ENCODE assay signal across 8 cellular contexts in the genomic region with DNA sequence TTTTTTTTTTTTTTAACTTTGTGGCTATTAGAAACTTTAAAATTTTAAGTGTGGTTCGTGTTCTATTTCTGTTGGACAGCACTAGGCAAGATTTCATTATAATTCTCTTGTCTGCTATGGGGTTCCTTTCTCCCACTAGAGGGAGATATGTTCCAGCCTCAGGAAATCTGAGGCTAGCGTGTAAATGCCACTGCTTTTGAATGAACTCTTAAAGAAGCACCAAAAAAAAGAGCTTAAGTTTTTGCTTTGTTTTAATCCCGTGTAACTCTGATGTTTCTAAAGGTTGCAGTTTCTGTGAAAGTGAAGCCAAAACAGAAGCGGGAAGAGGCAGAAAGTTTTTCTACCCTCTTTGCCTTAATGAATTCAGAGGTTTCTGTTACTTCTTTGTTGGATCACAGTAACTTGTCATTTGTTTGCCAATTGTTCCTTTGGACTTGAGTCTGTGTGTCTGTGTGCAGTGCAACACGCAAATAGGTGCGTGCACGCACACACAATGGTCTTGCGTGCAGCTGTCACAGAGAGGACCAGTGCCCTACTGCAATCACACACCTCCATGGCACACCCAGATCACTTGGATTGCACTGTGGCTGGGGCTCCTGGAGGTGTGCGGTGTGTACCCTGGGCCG. TPM values are rescaled to one million over a fixed set of nuclear protein-coding genes. Genes with fewer than 3 reads are reported as not detected.
A peak's percentile ranks its signal among the peaks of the same experiment; 100 is the strongest.
DNase-seq lines count a peak whose midpoint lies in the region; ATAC-seq, FAIRE-seq and TF ChIP-seq lines count a peak whose summit lies in the region.

No MANE protein-coding gene starts in this region.

- CTCF ChIA-PET in CD8-positive, alpha-beta T cell (lab: Charles Lee) = interaction anchor here (0.6 to 2.1 kb wide), 5 partner anchors 10 to 636 kb away, joined by 3 to 10 read pairs (median 3); no protein-coding TSS in a partner anchor
- CTCF ChIA-PET in GM12878 (lab: Yijun Ruan, JAX) = interaction anchor here (0.6 to 13.8 kb wide), 27 partner anchors 9 to 500 kb away, joined by 3 to 290 read pairs (median 5); a partner anchor contains a TSS

- no peaks in the 10 kb centered on the region for H3K9me1 ChIP-seq in keratinocyte (ENCODE audit: control insufficient read depth, extremely low read depth, insufficient read depth, low read length)

- peak in 1 of 2 experiments; percentile 36; a peak in 1 of 4 replicates for TF ChIP-seq EP300 in GM12878 (IDR thresholded peaks at IDR 0.05; ENCODE audit: borderline replicate concordance in 1 of 2, control insufficient read depth in 1 of 2, low read depth in 2 of 2, low read length in 2 of 2)

- intact Hi-C loops in CD8-positive, alpha-beta T cell (cut with DNase I, micrococcal nuclease) = loop anchor here in 1 of 2 experiments (1.0 kb wide), 1 partner anchor 39 kb away; no protein-coding TSS in a partner anchor
- intact Hi-C loops in GM12878 (cut with micrococcal nuclease; ENCODE audit: unreplicated experiment) (loop anchor here (1.0 kb wide), 1 partner anchor 39 kb away; no protein-coding TSS in a partner anchor), upper lobe of right lung (cut with DNase I) (no loop called here)

- TF ChIP-seq CTCF in CD8-positive, alpha-beta T cell (IDR thresholded peaks at IDR 0.05) = peak; percentile 60
- TF ChIP-seq CTCF in MM.1S (IDR thresholded peaks at IDR 0.05; ENCODE audit: low read length) = peak; percentile 73
- peak; percentile 44 to 71 (median 57) for TF ChIP-seq CTCF in GM12878 (IDR thresholded peaks at IDR 0.05 in 2 of 3, conservative IDR thresholded peaks at IDR 0.05 in 1 of 3; ENCODE audit: control insufficient read depth in 2 of 3, extremely low read depth in 1 of 3, insufficient read depth in 1 of 3, low read depth in 3 of 3, low read length in 3 of 3)
- TF ChIP-seq CTCF in keratinocyte (optimal IDR thresholded peaks at IDR 0.05 in 1 of 3, IDR thresholded peaks at IDR 0.05 in 1 of 3, conservative IDR thresholded peaks at IDR 0.05 in 1 of 3; ENCODE audit: extremely low read depth in 1 of 3, insufficient read depth in 2 of 3, low read length in 3 of 3) = peak; percentile 29 to 62 (median 57)
- peak; percentile 67 for TF ChIP-seq CTCF in upper lobe of right lung (IDR thresholded peaks at IDR 0.05)

- no peak overlapping the region for H3K4me3 Mint-ChIP-seq in CD8-positive, alpha-beta T cell

- H3K9ac ChIP-seq in MM.1S (ENCODE audit: low read length) (peak overlapping the region; percentile 5; the same call in 1 of the 2 replicates), GM12878 (ENCODE audit: control insufficient read depth, insufficient read depth, low read length) (no peak overlapping the region), keratinocyte (ENCODE audit: control insufficient read depth, extremely low read depth, insufficient read depth, low read length) (no peak overlapping the region)

- no peaks in the 10 kb centered on the region for H3K9me3 ChIP-seq in CD8-positive, alpha-beta T cell (ENCODE audit: low read length)
- H3K9me3 ChIP-seq in MM.1S (replicated peaks; ENCODE audit: insufficient read depth, low read length) (no peaks in the 10 kb centered on the region), GM12878 (replicated peaks; ENCODE audit: control insufficient read depth, insufficient read depth, low read length) (no peaks in the 10 kb centered on the region), keratinocyte (ENCODE audit: control insufficient read depth, low read depth, low read length) (no peaks in the 10 kb centered on the region), upper lobe of right lung (no peaks in the 10 kb centered on the region)

- in situ Hi-C loops in GM12878 (cut with MboI) = no loop called here

- peaks cover 3% of the 10 kb centered on the region for H3K9me3 Mint-ChIP-seq in CD8-positive, alpha-beta T cell

- H3K4me2 ChIP-seq in MM.1S (ENCODE audit: low read depth, low read length) (peak overlapping the region; percentile 35), GM12878 (ENCODE audit: control insufficient read depth, insufficient read depth) (no peak overlapping the region), keratinocyte (ENCODE audit: control insufficient read depth, extremely low read depth, insufficient read depth, low read depth, low read length) (no peak overlapping the region)

- H3K36me3 Mint-ChIP-seq in CD8-positive, alpha-beta T cell = peaks cover 4% of the 10 kb centered on the region

- FAIRE-seq in GM19239 (lab: Jason Lieb, UNC) (peak; percentile 69), GM12878 (lab: Jason Lieb, UNC) (no peak), keratinocyte (lab: Jason Lieb, UNC) (no peak)

- H3K27ac Mint-ChIP-seq in CD8-positive, alpha-beta T cell = no peak overlapping the region

- ATAC-seq in CD8-positive, alpha-beta T cell = no peak
- ATAC-seq in GM12878 (peak; percentile 96), upper lobe of right lung (peak; percentile 76), HG02840 (IDR thresholded peaks at IDR 0.05; ENCODE audit: low FRiP score, unreplicated experiment) (no peak)

- H3K4me1 Mint-ChIP-seq in CD8-positive, alpha-beta T cell (ENCODE audit: low read depth) = no peaks in the 10 kb centered on the region

- H3K79me2 ChIP-seq in MM.1S (ENCODE audit: low read length) = no peaks in the 10 kb centered on the region
- no peaks in the 10 kb centered on the region for H3K79me2 ChIP-seq in GM12878 (ENCODE audit: control insufficient read depth, insufficient read depth, low read length)
- no peaks in the 10 kb centered on the region for H3K79me2 ChIP-seq in keratinocyte (ENCODE audit: control insufficient read depth, insufficient read depth, low read length)

- BruUV-seq in GM12878 (replicated peaks; lab: Mats Ljungman, UMichigan) = no TSS peak

- H3K27me3 Mint-ChIP-seq in CD8-positive, alpha-beta T cell (ENCODE audit: low read depth) = no peaks in the 10 kb centered on the region

- POLR2A ChIA-PET in CD8-positive, alpha-beta T cell (lab: Charles Lee) = no interaction called here
- POLR2A ChIA-PET in GM12878 (lab: Charles Lee) = interaction anchor here (0.6 to 4.2 kb wide), 7 partner anchors 11 to 43 kb away, joined by 3 to 15 read pairs (median 6); no protein-coding TSS in a partner anchor

- WGBS in GM12878 (ENCODE audit: insufficient coverage, insufficient replicate concordance, low lambda C conversion rate, missing lambda C conversion rate) = 45% methylated on average over 10 of the region's 10 CpGs

- RAD21 ChIA-PET in GM12878 (lab: Charles Lee; ENCODE audit: unreplicated experiment) = interaction anchor here (0.6 to 10.5 kb wide), 27 partner anchors 8 to 317 kb away, joined by 3 to 181 read pairs (median 5); a partner anchor contains a TSS

- H3K27me3 ChIP-seq in CD8-positive, alpha-beta T cell (ENCODE audit: insufficient read depth, low read length) = no peaks in the 10 kb centered on the region
- H3K27me3 ChIP-seq in MM.1S (replicated peaks; ENCODE audit: insufficient read depth, low read length) (no peaks in the 10 kb centered on the region), GM12878 (replicated peaks in 1 of 2; ENCODE audit: control insufficient read depth in 2 of 2, insufficient read depth in 2 of 2, low read length in 1 of 2) (no peaks in the 10 kb centered on the region), keratinocyte (ENCODE audit: control insufficient read depth, extremely low read depth, insufficient read depth, low read length) (no peaks in the 10 kb centered on the region), upper lobe of right lung (no peaks in the 10 kb centered on the region)

- no peak overlapping the region for H3K27ac ChIP-seq in CD8-positive, alpha-beta T cell (ENCODE audit: low read depth, low read length)
- H3K27ac ChIP-seq in MM.1S (ENCODE audit: low read length) (peak overlapping the region; percentile 3; the same call in 1 of the 2 replicates), GM12878 (ENCODE audit: control insufficient read depth, insufficient read depth) (no peak overlapping the region), keratinocyte (ENCODE audit: control insufficient read depth, insufficient read depth, low read length) (no peak overlapping the region), upper lobe of right lung (no peak overlapping the region)

- peak; percentile 64 for TF ChIP-seq RAD21 in GM12878 (IDR thresholded peaks at IDR 0.05; ENCODE audit: insufficient read depth, low read depth, low read length)

- no peak for DNase-seq in CD8-positive, alpha-beta T cell
- DNase-seq in GM19239 (ENCODE audit: insufficient read length, low spot score) (no peak), MM.1S (peak; percentile 80), GM12878 (ENCODE audit: low read depth, low spot score) (no peak), keratinocyte (ENCODE audit: low read depth, low spot score) (no peak), upper lobe of right lung (no peak)
- no peak for DNase-seq in stimulated activated CD4-positive, alpha-beta T cell treated with anti-CD3 and anti-CD28 coated beads, Interleukin-4, amount 100 ng/mL, for 24 hours

- peaks cover 6% of the 10 kb centered on the region; the same call in 1 of the 2 replicates for H3F3A ChIP-seq in MM.1S (ENCODE audit: insufficient read depth, low read length)

- no peaks in the 10 kb centered on the region for H3K9me2 ChIP-seq in MM.1S (replicated peaks; ENCODE audit: insufficient read depth, low read length)

- H4K20me1 ChIP-seq in MM.1S (ENCODE audit: insufficient read depth, low read length) = no peaks in the 10 kb centered on the region
- H4K20me1 ChIP-seq in GM12878 (ENCODE audit: control insufficient read depth, insufficient read depth) = no peaks in the 10 kb centered on the region
- no peaks in the 10 kb centered on the region for H4K20me1 ChIP-seq in keratinocyte (ENCODE audit: control insufficient read depth, extremely low read depth, insufficient read depth, low read length)

- H3K36me3 ChIP-seq in CD8-positive, alpha-beta T cell (ENCODE audit: insufficient read depth, low read length) = no peaks in the 10 kb centered on the region
- H3K36me3 ChIP-seq in MM.1S (replicated peaks; ENCODE audit: insufficient read depth, low read length) (no peaks in the 10 kb centered on the region), GM12878 (ENCODE audit: control insufficient read depth in 2 of 2, insufficient read depth in 2 of 2, low read length in 1 of 2) (no peaks in the 10 kb centered on the region), keratinocyte (ENCODE audit: control insufficient read depth in 2 of 2, extremely low read depth in 1 of 2, insufficient read depth in 2 of 2, low read length in 2 of 2) (no peaks in the 10 kb centered on the region), upper lobe of right lung (no peaks in the 10 kb centered on the region)

- no peak for TF ChIP-seq POLR2A in GM12878 (IDR thresholded peaks at IDR 0.05; ENCODE audit: low read depth, low read length)

- SMC1A ChIA-PET in GM12878 (lab: Charles Lee; ENCODE audit: uncharacterized antibody, unreplicated experiment) = interaction anchor here (0.7 to 12.2 kb wide), 22 partner anchors 9 to 324 kb away, joined by 3 to 286 read pairs (median 6); no protein-coding TSS in a partner anchor

- H3K4me1 ChIP-seq in CD8-positive, alpha-beta T cell (ENCODE audit: insufficient read depth, low read length) = no peaks in the 10 kb centered on the region
- H3K4me1 ChIP-seq in MM.1S (ENCODE audit: low read length) (peaks cover 6% of the 10 kb centered on the region), GM12878 (ENCODE audit: control insufficient read depth, insufficient read depth, low read length) (no peaks in the 10 kb centered on the region), keratinocyte (ENCODE audit: control insufficient read depth, extremely low read depth, insufficient read depth, low read length) (peaks cover 11% of the 10 kb centered on the region), upper lobe of right lung (no peaks in the 10 kb centered on the region)

- H2AFZ ChIP-seq in MM.1S (ENCODE audit: low read length) = peak overlapping the region; percentile 7
- no peak overlapping the region for H2AFZ ChIP-seq in GM12878 (ENCODE audit: control insufficient read depth, low read depth, low read length)
- no peak overlapping the region for H2AFZ ChIP-seq in keratinocyte (ENCODE audit: control insufficient read depth, low read length)

- H3K4me3 ChIP-seq in CD8-positive, alpha-beta T cell (ENCODE audit: low read depth, low read length) = no peak overlapping the region
- H3K4me3 ChIP-seq in MM.1S (ENCODE audit: low read length) (peak overlapping the region; percentile 2; the same call in 1 of the 2 replicates), GM12878 (no peak overlapping the region), keratinocyte (ENCODE audit: control insufficient read depth in 2 of 3, extremely low read depth in 1 of 3, insufficient read depth in 2 of 3, low read depth in 1 of 3, low read length in 3 of 3) (no peak overlapping the region), upper lobe of right lung (no peak overlapping the region)

- dilution Hi-C loops in keratinocyte (cut with MboI; ENCODE audit: extremely low pct_ligation_motif_present, low sequenced_read_pairs) = no loop called here

RNA-seq across cellular contexts. Expression of a gene that starts 32.3 kb away (rescaled TPM):
- total RNA-seq in CD8-positive, alpha-beta T cell = 1 to 10 TPM; 1.8 to 2.9 TPM
- total RNA-seq in GM12878 (2013; cell fraction: nucleolus; rRNA removed) = 165 and 172 TPM in 2 replicates
- total RNA-seq in GM12878 (2014; rRNA removed) (3.0 and 4.0 TPM in 2 replicates), GM12878 (2014; rRNA removed; fragmentation: Illumina TruSeq; extraction: Trizol) (2.5 and 2.6 TPM in 2 replicates), GM12878 (2021) (2.4 and 2.6 TPM in 2 replicates), upper lobe of right lung (4.3 TPM)
- 1.5 TPM for polyA plus RNA-seq in GM12878 (2011; ENCODE audit: low read depth)
- polyA plus RNA-seq in GM12878 (2011; rRNA removed) (37.6 and 43.1 TPM in 2 replicates), GM12878 (2014; fragmentation: Illumina TruSeq; extraction: Trizol) (2.2 and 3.2 TPM in 2 replicates), GM12878 (2014; fragmentation: Nextera tagmentation; extraction: Ambion mirVana) (1 to 10 TPM; 1.2 to 1.5 TPM), GM12878 (2014; rRNA removed) (2.1 and 2.6 TPM in 2 replicates), GM12878 (2016; fragmentation: Nextera tagmentation; extraction: Ambion mirVana) (1 to 10 TPM; 3.0 to 3.9 TPM), keratinocyte (3.4 to 4.7 TPM (median 3.8 TPM) in 3 replicates)
- 74.3 and 78.1 TPM in 2 replicates for polyA plus RNA-seq in GM12878 (2011; cell fraction: cytosol; rRNA removed)
- polyA plus RNA-seq in GM12878 (2011; cell fraction: nucleus; rRNA removed) = 78.1 and 83.1 TPM in 2 replicates
- 1.7 and 2.7 TPM in 2 replicates for polyA plus RNA-seq in GM12878 (2012)
- 139 and 172 TPM in 2 replicates for polyA minus RNA-seq in GM12878 (2011; rRNA and poly(A)+ RNA removed)
- polyA minus RNA-seq in GM12878 (2011; cell fraction: cytosol; rRNA and poly(A)+ RNA removed) = 20.3 and 21.6 TPM in 2 replicates
- polyA minus RNA-seq in GM12878 (2011; cell fraction: nucleus; rRNA and poly(A)+ RNA removed) = 255 and 349 TPM in 2 replicates
- polyA plus RNA-seq in keratinocyte (2011; ENCODE audit: low read depth) = 0.70 TPM
- polyA plus RNA-seq in keratinocyte (2011; cell fraction: cytosol; rRNA removed) = 4.3 and 4.6 TPM in 2 replicates
- 6.8 and 7.2 TPM in 2 replicates for polyA plus RNA-seq in keratinocyte (2011; cell fraction: nucleus; rRNA removed)
- polyA plus RNA-seq in keratinocyte (2012; ENCODE audit: low replicate concordance) = 1.4 and 4.8 TPM in 2 replicates
- 5.4 to 9.4 TPM (median 6.2 TPM) in 3 replicates for polyA minus RNA-seq in keratinocyte
- 3.3 TPM for polyA minus RNA-seq in keratinocyte (2011; cell fraction: cytosol; rRNA and poly(A)+ RNA removed)
- polyA minus RNA-seq in keratinocyte (2011; cell fraction: nucleus; rRNA and poly(A)+ RNA removed) = 9.6 and 12.3 TPM in 2 replicates

Comparison
In these comparisons a context has a peak if more than half of its experiments do, and no peak if none do; other contexts are left out.
1. ATAC-seq: peak in GM12878 (single experiment) and upper lobe of right lung (single experiment); none in CD8-positive, alpha-beta T cell (single experiment) and HG02840 (single experiment).
2. Peak in every context shown above with its lines, with median percentiles within 50 percentile points of each other: CTCF ChIP-seq.